In the genomic region with DNA sequence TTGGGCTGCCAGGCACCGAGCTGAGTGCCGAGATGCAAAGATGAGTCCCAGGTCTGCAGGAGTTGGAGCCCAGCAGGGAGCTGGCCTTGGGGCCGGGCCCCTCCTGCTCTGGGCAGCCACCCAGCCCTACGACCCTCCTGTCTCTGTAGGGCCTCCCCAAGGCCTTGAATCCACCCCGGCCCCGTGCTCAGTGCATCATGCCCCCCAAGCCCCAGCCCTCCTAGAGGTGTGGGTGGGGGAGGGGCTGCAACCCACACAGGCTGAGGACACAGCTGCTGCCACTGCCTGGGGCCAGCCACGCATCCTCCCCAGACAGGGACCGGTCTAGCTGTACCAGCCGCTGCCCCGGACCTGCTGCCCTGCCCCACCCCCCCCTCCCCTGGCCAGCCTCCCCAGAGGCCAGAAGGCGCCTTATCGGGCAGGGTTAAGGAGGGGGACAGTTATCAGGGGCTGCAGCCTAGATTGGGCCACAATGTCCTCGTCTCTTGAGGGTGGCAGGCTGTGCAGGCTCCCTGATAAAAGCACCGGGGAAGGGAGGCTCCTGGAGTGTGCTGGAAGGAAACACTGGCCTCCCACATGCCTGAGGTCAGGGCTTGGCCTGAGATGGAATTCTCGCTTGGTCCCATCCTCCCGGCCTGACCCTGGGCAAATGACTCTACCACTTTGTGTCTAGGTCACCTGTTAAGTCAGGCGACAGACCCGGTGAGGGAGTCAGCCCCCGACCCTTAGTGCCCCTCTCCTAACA, we compare ENCODE assay signal across 1 cellular context.
TF ChIP-seq lines count a peak whose summit lies in the region.

No MANE protein-coding gene starts in this region.

TF ChIP-seq in K562, 482 proteins besides CTCF, POLR2A, EP300 and RAD21 (continued from another document and continues in another):
- TF ChIP-seq MAZ (CRISPR knock-in tag; conservative IDR thresholded peaks at IDR 0.05 in 1 of 2, IDR thresholded peaks at IDR 0.05 in 1 of 2) (peak in 1 of 2 experiments; percentile 77; a peak in 1 of 4 replicates), MYC (IDR thresholded peaks at IDR 0.05; ENCODE audit: low read depth, low read length) (peak; percentile 69; the same call in 1 of the 2 replicates), MYC (CRISPR knock-in tag; IDR thresholded peaks at IDR 0.05; ENCODE audit: borderline replicate concordance, low read depth) (no peak), RBM22 (IDR thresholded peaks at IDR 0.05; ENCODE audit: low read depth, low read length, poor library complexity, severe bottlenecking) (no peak), HDAC1 (IDR thresholded peaks at IDR 0.05) (peak; percentile 81 to 83), ZNF3 (CRISPR knock-in tag; IDR thresholded peaks at IDR 0.05) (no peak), ILK (tag; IDR thresholded peaks at IDR 0.05; ENCODE audit: borderline replicate concordance, low read depth) (no peak), STAG1 (CRISPR knock-in tag; IDR thresholded peaks at IDR 0.05; ENCODE audit: borderline replicate concordance) (no peak), NFRKB (IDR thresholded peaks at IDR 0.05; ENCODE audit: low read depth) (no peak; the same call in 1 of the 2 replicates), CSDE1 (IDR thresholded peaks at IDR 0.05) (no peak), GABPB1 (CRISPR knock-in tag; IDR thresholded peaks at IDR 0.05) (0 out of 2 replicates have a peak, but pooled peaks have one; percentile 34), HNRNPH1 (optimal IDR thresholded peaks at IDR 0.05; ENCODE audit: low read depth, low read length) (no peak), SMARCB1 (IDR thresholded peaks at IDR 0.05; ENCODE audit: insufficient read length, low read depth) (no peak), SREBF1 (IDR thresholded peaks at IDR 0.05; ENCODE audit: borderline replicate concordance, low read depth, low read length) (no peak), ZNF76 (CRISPR knock-in tag; IDR thresholded peaks at IDR 0.05; ENCODE audit: borderline replicate concordance) (no peak), PHF8 (IDR thresholded peaks at IDR 0.05; ENCODE audit: borderline replicate concordance, low read length) (peak; percentile 9; the same call in 1 of the 2 replicates), HMGN3 (IDR thresholded peaks at IDR 0.05; ENCODE audit: borderline replicate concordance, extremely low read depth, insufficient read length, low read depth, low read length) (peak; percentile 94), U2AF2 (optimal IDR thresholded peaks at IDR 0.05; ENCODE audit: low read depth, low read length) (no peak), TSC22D4 (tag; IDR thresholded peaks at IDR 0.05) (no peak), ARNT (IDR thresholded peaks at IDR 0.05) (peak in 1 of 2 experiments; percentile 66; a peak in 2 of 4 replicates), RCOR1 (IDR thresholded peaks at IDR 0.05; ENCODE audit: borderline replicate concordance in 1 of 2, low read depth in 2 of 2, low read length in 2 of 2) (peak; percentile 76 to 95; a peak in 3 of 4 replicates), NRF1 (conservative IDR thresholded peaks at IDR 0.05 in 1 of 2, IDR thresholded peaks at IDR 0.05 in 1 of 2) (no peak), KDM4B (IDR thresholded peaks at IDR 0.05; ENCODE audit: borderline replicate concordance in 2 of 2, low read depth in 1 of 2) (peak in 1 of 2 experiments; percentile 31; a peak in 1 of 4 replicates), TBL1XR1 (IDR thresholded peaks at IDR 0.05; ENCODE audit: low read length in 2 of 2) (peak; percentile 89), HNRNPUL1 (IDR thresholded peaks at IDR 0.05; ENCODE audit: low read length) (no peak), SAP30 (IDR thresholded peaks at IDR 0.05; ENCODE audit: borderline replicate concordance, insufficient read depth, low read depth, low read length, poor library complexity, severe bottlenecking) (no peak), DNMT1 (IDR thresholded peaks at IDR 0.05) (no peak), MTA2 (IDR thresholded peaks at IDR 0.05; ENCODE audit: low read depth) (peak; percentile 89), CREM (IDR thresholded peaks at IDR 0.05; ENCODE audit: low read depth) (peak; percentile 70), MBD1 (CRISPR knock-in tag; IDR thresholded peaks at IDR 0.05) (no peak), ZFP36 (IDR thresholded peaks at IDR 0.05; ENCODE audit: low read depth, low read length, partially characterized antibody) (peak; percentile 11), ZNF395 (CRISPR knock-in tag; IDR thresholded peaks at IDR 0.05) (peak; percentile 93), MBD2 (IDR thresholded peaks at IDR 0.05; ENCODE audit: borderline replicate concordance, low read depth) (peak; percentile 80), IFI16 (CRISPR knock-in tag; IDR thresholded peaks at IDR 0.05) (no peak), PYGO2 (tag; IDR thresholded peaks at IDR 0.05) (no peak), NFYB (IDR thresholded peaks at IDR 0.05; ENCODE audit: extremely low read depth, insufficient read length) (no peak), CTBP1 (IDR thresholded peaks at IDR 0.05; ENCODE audit: borderline replicate concordance) (peak; percentile 91; the same call in 1 of the 2 replicates), ELF1 (tag; IDR thresholded peaks at IDR 0.05) (no peak), SMAD2 (IDR thresholded peaks at IDR 0.05; ENCODE audit: low read depth, low read length) (no peak), PTBP1 (IDR thresholded peaks at IDR 0.05; ENCODE audit: low read depth, low read length) (no peak), FIP1L1 (IDR thresholded peaks at IDR 0.05; ENCODE audit: low read depth, low read length, poor library complexity, severe bottlenecking) (peak; percentile 26), EHMT2 (IDR thresholded peaks at IDR 0.05) (no peak), NCOA2 (IDR thresholded peaks at IDR 0.05; ENCODE audit: partially characterized antibody in 2 of 2) (no peak), ZNF134 (CRISPR knock-in tag; conservative IDR thresholded peaks at IDR 0.05) (peak; percentile 70; the same call in 1 of the 2 replicates), FOXK2 (conservative IDR thresholded peaks at IDR 0.05 in 1 of 2, IDR thresholded peaks at IDR 0.05 in 1 of 2; ENCODE audit: low read depth in 2 of 2) (peak in 1 of 2 experiments; percentile 15; a peak in 1 of 4 replicates), ZEB2 (IDR thresholded peaks at IDR 0.05) (no peak; the same call in 1 of the 2 replicates), HLTF (IDR thresholded peaks at IDR 0.05) (peak; percentile 25; the same call in 1 of the 2 replicates), ZNF224 (CRISPR knock-in tag; IDR thresholded peaks at IDR 0.05) (no peak), SRSF7 (optimal IDR thresholded peaks at IDR 0.05; ENCODE audit: low read depth, low read length) (no peak), HDAC6 (IDR thresholded peaks at IDR 0.05; ENCODE audit: low read depth, low read length) (no peak), CEBPB (tag; IDR thresholded peaks at IDR 0.05) (no peak), BCLAF1 (IDR thresholded peaks at IDR 0.05; ENCODE audit: borderline replicate concordance in 1 of 2, control insufficient read depth in 1 of 2, low read depth in 2 of 2, low read length in 1 of 2) (no peak), BACH1 (tag; IDR thresholded peaks at IDR 0.05) (no peak), SMAD3 (CRISPR knock-in tag; conservative IDR thresholded peaks at IDR 0.05) (0 out of 2 replicates have a peak, but pooled peaks have one; percentile 30), ZNF75A (CRISPR knock-in tag; IDR thresholded peaks at IDR 0.05) (no peak), RBM14 (IDR thresholded peaks at IDR 0.05; ENCODE audit: borderline replicate concordance, insufficient read depth, low read depth, low read length) (no peak), SUPT5H (IDR thresholded peaks at IDR 0.05) (no peak), THRB (CRISPR knock-in tag; conservative IDR thresholded peaks at IDR 0.05) (no peak), ZNF184 (CRISPR knock-in tag; IDR thresholded peaks at IDR 0.05) (no peak)
- TF ChIP-seq, protein P1, sequence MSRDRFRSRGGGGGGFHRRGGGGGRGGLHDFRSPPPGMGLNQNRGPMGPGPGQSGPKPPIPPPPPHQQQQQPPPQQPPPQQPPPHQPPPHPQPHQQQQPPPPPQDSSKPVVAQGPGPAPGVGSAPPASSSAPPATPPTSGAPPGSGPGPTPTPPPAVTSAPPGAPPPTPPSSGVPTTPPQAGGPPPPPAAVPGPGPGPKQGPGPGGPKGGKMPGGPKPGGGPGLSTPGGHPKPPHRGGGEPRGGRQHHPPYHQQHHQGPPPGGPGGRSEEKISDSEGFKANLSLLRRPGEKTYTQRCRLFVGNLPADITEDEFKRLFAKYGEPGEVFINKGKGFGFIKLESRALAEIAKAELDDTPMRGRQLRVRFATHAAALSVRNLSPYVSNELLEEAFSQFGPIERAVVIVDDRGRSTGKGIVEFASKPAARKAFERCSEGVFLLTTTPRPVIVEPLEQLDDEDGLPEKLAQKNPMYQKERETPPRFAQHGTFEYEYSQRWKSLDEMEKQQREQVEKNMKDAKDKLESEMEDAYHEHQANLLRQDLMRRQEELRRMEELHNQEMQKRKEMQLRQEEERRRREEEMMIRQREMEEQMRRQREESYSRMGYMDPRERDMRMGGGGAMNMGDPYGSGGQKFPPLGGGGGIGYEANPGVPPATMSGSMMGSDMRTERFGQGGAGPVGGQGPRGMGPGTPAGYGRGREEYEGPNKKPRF (IDR thresholded peaks at IDR 0.05; ENCODE audit: low read depth, low read length), result no peak
- TF ChIP-seq, protein P2, sequence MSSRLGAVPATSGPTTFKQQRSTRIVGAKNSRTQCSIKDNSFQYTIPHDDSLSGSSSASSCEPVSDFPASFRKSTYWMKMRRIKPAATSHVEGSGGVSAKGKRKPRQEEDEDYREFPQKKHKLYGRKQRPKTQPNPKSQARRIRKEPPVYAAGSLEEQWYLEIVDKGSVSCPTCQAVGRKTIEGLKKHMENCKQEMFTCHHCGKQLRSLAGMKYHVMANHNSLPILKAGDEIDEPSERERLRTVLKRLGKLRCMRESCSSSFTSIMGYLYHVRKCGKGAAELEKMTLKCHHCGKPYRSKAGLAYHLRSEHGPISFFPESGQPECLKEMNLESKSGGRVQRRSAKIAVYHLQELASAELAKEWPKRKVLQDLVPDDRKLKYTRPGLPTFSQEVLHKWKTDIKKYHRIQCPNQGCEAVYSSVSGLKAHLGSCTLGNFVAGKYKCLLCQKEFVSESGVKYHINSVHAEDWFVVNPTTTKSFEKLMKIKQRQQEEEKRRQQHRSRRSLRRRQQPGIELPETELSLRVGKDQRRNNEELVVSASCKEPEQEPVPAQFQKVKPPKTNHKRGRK (tag; IDR thresholded peaks at IDR 0.05), result no peak
